ENCODE assay signal across 11 cellular contexts in genomic region chr7:90892213-90892612, GRCh38.
DNase-seq lines count a peak whose midpoint lies in the region; ATAC-seq and TF ChIP-seq lines count a peak whose summit lies in the region.
"Had no signal": no experiment of that assay in that cellular context is flagged by ENCODE, and none has a peak within 500 bp of the region (broad histone marks: within the 10 kb centered on the region; RNA-seq: fewer than 3 reads in every experiment).

No MANE protein-coding gene starts in this region.

- H3K27me3 ChIP-seq in vagina (no peaks in the 10 kb centered on the region), SJCRH30 (no peaks in the 10 kb centered on the region)
- H3K27me3 ChIP-seq: cardiac muscle cell had no signal

- intact Hi-C loops in vagina (cut with DNase I), result no loop called here

- H3K36me3 ChIP-seq in vagina, result no peaks in the 10 kb centered on the region
- H3K36me3 ChIP-seq in SJCRH30, result 0 out of 2 replicates have a peak, but pooled peaks cover 2% of the 10 kb centered on the region
- H3K36me3 ChIP-seq: cardiac muscle cell had no signal

- H3K27ac ChIP-seq in vagina, result no peak overlapping the region
- H3K27ac ChIP-seq in SJCRH30, result no peak overlapping the region
- H3K27ac ChIP-seq: cardiac muscle cell had no signal

- H3K4me1 ChIP-seq in vagina (no peaks in the 10 kb centered on the region), SJCRH30 (no peaks in the 10 kb centered on the region)

- H3K9me3 ChIP-seq in vagina (no peaks in the 10 kb centered on the region), SJCRH30 (replicated peaks) (no peaks in the 10 kb centered on the region)

- ATAC-seq in GM18519 (IDR thresholded peaks at IDR 0.05; ENCODE audit: low FRiP score, unreplicated experiment) (peak; percentile 83), GM21576 (IDR thresholded peaks at IDR 0.05; ENCODE audit: unreplicated experiment) (peak; percentile 84), HG03342 (IDR thresholded peaks at IDR 0.05; ENCODE audit: unreplicated experiment) (peak; percentile 84)
- ATAC-seq: sciatic nerve had no signal

- H3K4me3 ChIP-seq in fibroblast of mammary gland (ENCODE audit: control insufficient read depth, low read depth, low read length) (no peak overlapping the region), vagina (no peak overlapping the region), SJCRH30 (no peak overlapping the region)
- H3K4me3 ChIP-seq: cardiac muscle cell had no signal

- TF ChIP-seq POLR2A in vagina (IDR thresholded peaks at IDR 0.05), result no peak

- no peak for TF ChIP-seq CTCF in fibroblast of mammary gland (conservative IDR thresholded peaks at IDR 0.05; ENCODE audit: control insufficient read depth, insufficient read depth, low read depth, low read length)
- TF ChIP-seq CTCF in vagina (IDR thresholded peaks at IDR 0.05), result no peak

- DNase-seq in fibroblast of mammary gland (ENCODE audit: low read depth) (peak; percentile 39), ecto neural progenitor cell (ENCODE audit: low spot score) (no peak), vagina (ENCODE audit: extremely low spot score in 2 of 2) (no peak), NCI-H2029 treated with DMSO at 0.1 percent for 48 hours (lab: John Stamatoyannopoulos, UW) (no peak), SJCRH30 (no peak)
- DNase-seq: glutamatergic neuron had no signal
